ENCODE assay signal across 8 cellular contexts in genomic region chr12:47758834-47759690, GRCh38. TPM values are rescaled to one million over a fixed set of nuclear protein-coding genes. Genes with fewer than 3 reads are reported as not detected.
A peak's percentile ranks its signal among the peaks of the same experiment; 100 is the strongest.
DNase-seq lines count a peak whose midpoint lies in the region; ATAC-seq, FAIRE-seq and TF ChIP-seq lines count a peak whose summit lies in the region.

Gene RAPGEF3, minus strand, starts transcription at chr12:47758880. Its CDS starts 324 bp downstream, at chr12:47758556.

- peaks cover 4% of the 10 kb centered on the region for H3K27me3 Mint-ChIP-seq in activated CD4-positive, alpha-beta T cell treated with anti-CD3 and anti-CD28 coated beads, Interleukin-2, amount 10 ng/mL, durations not matched to agents 7 days and 5 days

- CTCF ChIA-PET in activated CD4-positive, alpha-beta T cell treated with anti-CD3 and anti-CD28 coated beads, Interleukin-2, amount 10 ng/mL, durations not matched to agents 7 days and 5 days (lab: Charles Lee) = interaction anchor here (0.9 to 10.5 kb wide), 11 partner anchors 8 to 190 kb away, joined by 3 to 162 read pairs (median 5); no protein-coding TSS in a partner anchor
- CTCF ChIA-PET in HepG2 (lab: Yijun Ruan, JAX; ENCODE audit: low intra/inter-chr PET ratio, low total read pairs) = interaction anchor here (0.6 to 2.4 kb wide), 4 partner anchors 9 to 79 kb away, joined by 3 to 14 read pairs (median 3); no protein-coding TSS in a partner anchor

- H3K9me3 ChIP-seq in HepG2 (ENCODE audit: low read length) = no peaks in the 10 kb centered on the region

- peaks cover 3 to 50% of the 10 kb centered on the region in 2 experiments; a peak in 4 of 5 replicates for H3K27me3 ChIP-seq in HepG2 (ENCODE audit: control insufficient read depth in 1 of 2, insufficient read depth in 2 of 2, low read length in 2 of 2)

- H3K36me3 ChIP-seq in HepG2 (replicated peaks in 1 of 2; ENCODE audit: control insufficient read depth in 1 of 2, insufficient read depth in 2 of 2, low read length in 2 of 2) = no peaks in the 10 kb centered on the region

- 0 out of 2 replicates have a peak, but pooled peaks have one; percentile 32 for TF ChIP-seq RAD21 in HepG2 (CRISPR knock-in tag; IDR thresholded peaks at IDR 0.05)

- H3K4me2 ChIP-seq in HepG2 (ENCODE audit: low read depth, low read length) = peak within 1 kb of the TSS; percentile 83

- in situ Hi-C loops in HepG2 (cut with HindIII; ENCODE audit: extremely low pct_ligation_motif_present, low pct_unique_long_range_greater_than_20kb) = no loop called here

- 0% methylated on average over 7 of the region's 57 CpGs for WGBS in HepG2 (ENCODE audit: low lambda C conversion rate)

- DNase-seq in NK-92 treated with Interleukin-12 subunit alpha and Interleukin-12 subunit beta, amount 100 ng/mL, for 24 hours (lab: John Stamatoyannopoulos, UW) = peak; percentile 51
- DNase-seq in NK-92 (lab: John Stamatoyannopoulos, UW; ENCODE audit: unreplicated experiment) = no peak
- peak; percentile 58 for DNase-seq in NCI-H2196 treated with DMSO at 0.1 percent for 48 hours (lab: John Stamatoyannopoulos, UW; ENCODE audit: unreplicated experiment)
- peak; percentile 71 for DNase-seq in activated CD4-positive, alpha-beta T cell treated with anti-CD3 and anti-CD28 coated beads, Interleukin-2, amount 10 ng/mL, durations not matched to agents 7 days and 5 days
- peak; percentile 75 to 95 for DNase-seq in dermis microvascular lymphatic vessel endothelial cell (ENCODE audit: low read depth in 2 of 2)
- DNase-seq in HepG2 (ENCODE audit: low spot score) = peak; percentile 49
- peak; percentile 70 for DNase-seq in stimulated activated CD4-positive, alpha-beta T cell treated with anti-CD3 and anti-CD28 coated beads, Interleukin-4, amount 100 ng/mL, for 1 hour

- no peak within 1 kb of the TSS for H3K27ac Mint-ChIP-seq in activated CD4-positive, alpha-beta T cell treated with anti-CD3 and anti-CD28 coated beads, Interleukin-2, amount 10 ng/mL, durations not matched to agents 7 days and 5 days

- ATAC-seq in HG02973 (IDR thresholded peaks at IDR 0.05; ENCODE audit: unreplicated experiment) (peak; percentile 50), HepG2 (peak; percentile 90)

- no peaks in the 10 kb centered on the region for H3K36me3 Mint-ChIP-seq in activated CD4-positive, alpha-beta T cell treated with anti-CD3 and anti-CD28 coated beads, Interleukin-2, amount 10 ng/mL, durations not matched to agents 7 days and 5 days (ENCODE audit: low read depth)

- H3K4me1 Mint-ChIP-seq in activated CD4-positive, alpha-beta T cell treated with anti-CD3 and anti-CD28 coated beads, Interleukin-2, amount 10 ng/mL, durations not matched to agents 7 days and 5 days = peaks cover 28% of the 10 kb centered on the region

- no peak within 1 kb of the TSS for H3K27ac ChIP-seq in HepG2 (ENCODE audit: extremely low read length, insufficient read depth, low read length)

- no peaks in the 10 kb centered on the region for H3K9me3 Mint-ChIP-seq in activated CD4-positive, alpha-beta T cell treated with anti-CD3 and anti-CD28 coated beads, Interleukin-2, amount 10 ng/mL, durations not matched to agents 7 days and 5 days

- H3K4me3 ChIP-seq in HepG2 (replicated peaks in 1 of 3; ENCODE audit: insufficient read depth in 1 of 3, low read depth in 2 of 3, low read length in 3 of 3) = peak within 1 kb of the TSS; percentile 49 to 75 (median 50); a peak in 5 of 6 replicates

- no peak for TF ChIP-seq POLR2A in HepG2 (IDR thresholded peaks at IDR 0.05; ENCODE audit: insufficient read depth in 1 of 2, low read depth in 2 of 2, low read length in 2 of 2)

- H3K4me3 Mint-ChIP-seq in activated CD4-positive, alpha-beta T cell treated with anti-CD3 and anti-CD28 coated beads, Interleukin-2, amount 10 ng/mL, durations not matched to agents 7 days and 5 days = peak within 1 kb of the TSS; percentile 72

- peak; percentile 61 for TF ChIP-seq CTCF in HepG2 (CRISPR knock-in tag; IDR thresholded peaks at IDR 0.05)

- FAIRE-seq in HepG2 (lab: Jason Lieb, UNC) = no peak

- peak within 1 kb of the TSS; percentile 52; the same call in 1 of the 2 replicates for H3K9ac ChIP-seq in HepG2 (ENCODE audit: insufficient read depth, low read depth, low read length)

- POLR2A ChIA-PET in activated CD4-positive, alpha-beta T cell treated with anti-CD3 and anti-CD28 coated beads, Interleukin-2, amount 10 ng/mL, durations not matched to agents 7 days and 5 days (lab: Charles Lee) = no interaction called here
- POLR2A ChIA-PET in HepG2 (lab: Yijun Ruan, JAX) = interaction anchor here (2.4 kb wide), 1 partner anchor 14 kb away, joined by 6 read pairs; the partner anchor contains the start of gene SLC48A1

- no peaks in the 10 kb centered on the region for H3K79me2 ChIP-seq in HepG2 (ENCODE audit: insufficient read depth, low read length)

- BruUV-seq in HepG2 (replicated peaks; lab: Mats Ljungman, UMichigan) = no TSS peak

- no peak for TF ChIP-seq EP300 in HepG2 (IDR thresholded peaks at IDR 0.05; ENCODE audit: low read depth in 2 of 2, low read length in 2 of 2)
- no peak for TF ChIP-seq EP300 in HepG2 (CRISPR knock-in tag; IDR thresholded peaks at IDR 0.05; ENCODE audit: borderline replicate concordance)

- intact Hi-C loops in HepG2 (cut with micrococcal nuclease; ENCODE audit: unreplicated experiment) = no loop called here

- H3K4me1 ChIP-seq in HepG2 (ENCODE audit: insufficient read depth, low read length) = peaks cover 17% of the 10 kb centered on the region; the same call in 1 of the 2 replicates

- H2AFZ ChIP-seq in HepG2 (ENCODE audit: low read length) = no peak within 1 kb of the TSS

- H4K20me1 ChIP-seq in HepG2 (ENCODE audit: insufficient read depth, low read length) = no peaks in the 10 kb centered on the region

TF ChIP-seq in HepG2, 621 proteins besides CTCF, POLR2A, EP300 and RAD21 (continues in another document):
- TF ChIP-seq YEATS4 (CRISPR knock-in tag; IDR thresholded peaks at IDR 0.05; ENCODE audit: borderline replicate concordance) = peak; percentile 27; the same call in 1 of the 2 replicates
- TF ChIP-seq REPIN1 (CRISPR knock-in tag; IDR thresholded peaks at IDR 0.05; ENCODE audit: borderline replicate concordance, low read depth) = no peak
- peak; percentile 76; the same call in 1 of the 3 replicates for TF ChIP-seq MXI1 (IDR thresholded peaks at IDR 0.05; ENCODE audit: borderline replicate concordance, low read depth, low read length)
- TF ChIP-seq ZNF687 (CRISPR knock-in tag; IDR thresholded peaks at IDR 0.05) = peak; percentile 82

RNA-seq across cellular contexts. Expression of gene RAPGEF3, which starts in this region (rescaled TPM):
- under 1 TPM in 1 of 2 experiments, not detected in 1; 0.15 TPM for total RNA-seq in activated CD4-positive, alpha-beta T cell treated with anti-CD3 and anti-CD28 coated beads, Interleukin-2, amount 10 ng/mL, durations not matched to agents 7 days and 5 days
- 10.4 and 13.5 TPM in 2 replicates for total RNA-seq in dermis microvascular lymphatic vessel endothelial cell
- total RNA-seq in HepG2 (2016; rRNA removed; fragmentation: Illumina TruSeq; extraction: Trizol) = 0.07 TPM in 1 of 2 replicates, not detected in the other
- not detected in 2 replicates for total RNA-seq in HepG2 (2016; cell fraction: cytosol; rRNA removed; fragmentation: Illumina TruSeq; extraction: Trizol; ENCODE audit: low read depth)
- total RNA-seq in HepG2 (2016; cell fraction: insoluble cytoplasmic fraction; rRNA removed; fragmentation: Illumina TruSeq; extraction: Trizol) = 0.09 TPM in 1 of 2 replicates, not detected in the other
- total RNA-seq in HepG2 (2016; cell fraction: membrane; rRNA removed; fragmentation: Illumina TruSeq; extraction: Trizol) = 0.03 TPM in 1 of 2 replicates, not detected in the other
- total RNA-seq in HepG2 (2016; cell fraction: nucleus; rRNA removed; fragmentation: Illumina TruSeq; extraction: Trizol) = 0.40 TPM in 1 of 2 replicates, not detected in the other
- 0.07 and 0.37 TPM in 2 replicates for polyA plus RNA-seq in HepG2 (2011; rRNA removed)
- 0.05 and 0.13 TPM in 2 replicates for polyA plus RNA-seq in HepG2 (2011; cell fraction: cytosol; rRNA removed)
- polyA plus RNA-seq in HepG2 (2011; cell fraction: nucleus; rRNA removed) = 0.56 and 0.95 TPM in 2 replicates
- 0.11 and 0.16 TPM in 2 replicates for polyA plus RNA-seq in HepG2 (2012)
- not detected in 2 replicates for polyA plus RNA-seq in HepG2 (2016; cell fraction: cytosol; fragmentation: Illumina TruSeq; extraction: Trizol; ENCODE audit: low read depth)
- polyA plus RNA-seq in HepG2 (2016; cell fraction: insoluble cytoplasmic fraction; fragmentation: Illumina TruSeq; extraction: Trizol; ENCODE audit: low read depth) = 0.17 TPM in 1 of 2 replicates, not detected in the other
- polyA plus RNA-seq in HepG2 (2016; cell fraction: membrane; fragmentation: Illumina TruSeq; extraction: Trizol; ENCODE audit: low read depth) = not detected in 2 replicates
- 0.63 TPM in 1 of 2 replicates, not detected in the other for polyA plus RNA-seq in HepG2 (2016; cell fraction: nucleus; fragmentation: Illumina TruSeq; extraction: Trizol; ENCODE audit: insufficient read depth, low read depth)
- 0.28 and 2.0 TPM in 2 replicates for polyA minus RNA-seq in HepG2 (2011; rRNA and poly(A)+ RNA removed; ENCODE audit: low replicate concordance)
- polyA minus RNA-seq in HepG2 (2011; cell fraction: cytosol; rRNA and poly(A)+ RNA removed) = not detected in 2 replicates
- 0.13 and 1.1 TPM in 2 replicates for polyA minus RNA-seq in HepG2 (2011; cell fraction: nucleus; rRNA and poly(A)+ RNA removed)

Comparison
In these comparisons a context has a peak if more than half of its experiments do, and no peak if none do; other contexts are left out.
1. Peak in DNase-seq in activated CD4-positive, alpha-beta T cell treated with anti-CD3 and anti-CD28 coated beads, Interleukin-2, amount 10 ng/mL, durations not matched to agents 7 days and 5 days; RNA of the gene not detected or under 1 TPM.